Comparison of ENCODE assay signal across 13 cellular contexts in the genomic region with DNA sequence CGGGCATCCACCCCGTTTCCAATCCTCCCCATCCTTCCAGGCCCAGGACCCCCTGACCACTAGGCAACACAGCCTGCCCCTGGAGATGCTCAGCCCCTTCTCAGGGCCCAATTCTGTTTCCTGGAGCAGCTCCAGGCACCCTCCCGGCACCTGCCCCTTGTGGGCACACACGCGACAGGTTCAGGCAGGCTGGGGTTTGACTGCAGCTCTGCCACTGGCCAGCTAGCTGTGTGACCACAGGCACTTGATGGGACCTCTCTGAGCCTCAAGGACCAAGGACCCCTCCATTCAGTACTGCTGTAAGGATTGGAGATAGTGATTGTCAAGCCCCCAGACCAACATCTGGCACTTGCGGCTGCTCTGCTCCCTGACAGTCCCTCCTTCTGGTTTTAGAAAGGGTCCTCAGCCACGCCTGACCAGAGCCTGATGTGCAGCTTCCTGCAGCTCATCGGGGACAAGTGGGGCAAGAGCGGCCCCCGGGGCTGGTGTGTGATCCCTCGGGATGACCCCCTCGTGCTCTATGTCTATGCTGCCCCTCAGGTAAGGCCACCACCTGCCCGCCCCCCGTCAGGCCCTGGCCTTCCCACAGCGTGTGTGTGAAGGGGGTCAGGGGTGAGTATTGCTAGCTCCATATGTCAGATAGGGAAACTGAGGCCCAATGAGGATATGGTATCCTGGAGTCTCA. TPM values are rescaled to one million over a fixed set of nuclear protein-coding genes. Genes with fewer than 3 reads are reported as not detected.
"Had no signal": no experiment of that assay in that cellular context is flagged by ENCODE, and none has a peak within 500 bp of the region (broad histone marks: within the 10 kb centered on the region; RNA-seq: fewer than 3 reads in every experiment).

No MANE protein-coding gene starts in this region.

- H3K4me3 Mint-ChIP-seq: nephron progenitor cell had no signal

- ATAC-seq: left colon had no signal

- H3K27ac Mint-ChIP-seq: nephron progenitor cell had no signal

- H3K27ac ChIP-seq: ascending aorta, sigmoid colon had no signal

- H3K4me1 ChIP-seq: ascending aorta, sigmoid colon had no signal

- DNase-seq: activated CD4-positive, alpha-beta T cell treated with anti-CD3 and anti-CD28 coated beads, Interleukin-2, amount 50 U/mL, for 48 hours; activated CD4-positive, CD25-positive, alpha-beta regulatory T cell; foreskin melanocyte; head of caudate nucleus; left colon; nephron progenitor cell; sigmoid colon; stimulated activated CD4-positive, alpha-beta T cell treated with anti-CD3 and anti-CD28 coated beads, Interleukin-4, amount 100 ng/mL, for 1 hour; stimulated activated CD8-positive, alpha-beta memory T cell treated with anti-CD3 and anti-CD28 coated beads, Interleukin-4, amount 100 ng/mL, for 48 hours had no signal

- H3K4me3 ChIP-seq: ascending aorta, sigmoid colon had no signal

- H3K27me3 ChIP-seq: ascending aorta, sigmoid colon had no signal

- H3K36me3 ChIP-seq: ascending aorta, sigmoid colon had no signal

- H3K9me3 ChIP-seq: sigmoid colon had no signal

RNA-seq across cellular contexts. Expression of gene FGD2, which starts 21.7 kb away (rescaled TPM):
- total RNA-seq: endothelial cell of umbilical vein, osteocyte, pulmonary artery endothelial cell had no signal
- polyA plus RNA-seq: endothelial cell of umbilical vein had no signal
